8 cellular contexts compared by ENCODE assay signal in the genomic region with DNA sequence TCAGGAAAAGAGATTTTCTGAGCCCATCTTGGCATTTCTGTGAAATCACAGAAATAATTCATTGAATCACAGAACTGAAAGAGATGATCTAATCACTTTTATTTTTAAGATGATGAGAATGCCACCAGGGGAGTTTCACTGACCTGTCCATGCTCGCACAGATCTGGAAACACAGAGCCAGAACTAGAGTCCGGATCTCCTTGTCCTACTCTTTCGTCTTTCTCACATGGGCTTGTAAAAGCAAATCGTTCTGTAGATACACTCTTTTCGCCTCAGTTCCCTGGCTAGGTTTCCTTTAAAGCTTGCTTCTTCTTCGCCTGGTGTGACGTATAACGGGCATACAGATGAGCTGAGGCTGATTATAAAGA.
A peak's percentile ranks its signal among the peaks of the same experiment; 100 is the strongest.
DNase-seq lines count a peak whose midpoint lies in the region; ATAC-seq lines count a peak whose summit lies in the region.

No MANE protein-coding gene starts in this region.

- DNase-seq in epithelial cell of prostate (ENCODE audit: low read depth, low spot score) (no peak), NCI-H82 treated with DMSO at 0.1 percent for 48 hours (lab: John Stamatoyannopoulos, UW; ENCODE audit: unreplicated experiment) (no peak), NK-92 (lab: John Stamatoyannopoulos, UW; ENCODE audit: unreplicated experiment) (no peak), CD1c-positive myeloid dendritic cell (ENCODE audit: extremely low spot score) (no peak)
- no peak for DNase-seq in stimulated activated effector memory CD8-positive, alpha-beta T cell treated with anti-CD3 and anti-CD28 coated beads, Interleukin-12 subunit alpha, Interleukin-12 subunit beta, amount 100 ng/mL, for 72 hours (ENCODE audit: low spot score in 2 of 2)
- DNase-seq in activated naive CD4-positive, alpha-beta T cell treated with anti-CD3 and anti-CD28 coated beads, Interleukin-2, amount 50 U/mL, for 16 hours = no peak

- peaks cover 30% of the 10 kb centered on the region for H3K4me1 Mint-ChIP-seq in stimulated activated effector memory CD8-positive, alpha-beta T cell treated with anti-CD3 and anti-CD28 coated beads, Interleukin-12 subunit alpha, Interleukin-12 subunit beta, amount 100 ng/mL, for 72 hours

- H3K4me3 Mint-ChIP-seq in stimulated activated effector memory CD8-positive, alpha-beta T cell treated with anti-CD3 and anti-CD28 coated beads, Interleukin-12 subunit alpha, Interleukin-12 subunit beta, amount 100 ng/mL, for 72 hours = peak overlapping the region; percentile 13

- no peak overlapping the region for H3K27ac Mint-ChIP-seq in stimulated activated effector memory CD8-positive, alpha-beta T cell treated with anti-CD3 and anti-CD28 coated beads, Interleukin-12 subunit alpha, Interleukin-12 subunit beta, amount 100 ng/mL, for 72 hours

- H3K27ac ChIP-seq in epithelial cell of prostate = peak overlapping the region; percentile 72

- ATAC-seq in GM19397 (IDR thresholded peaks at IDR 0.05; ENCODE audit: unreplicated experiment) (peak; percentile 26), HG03378 (IDR thresholded peaks at IDR 0.05; ENCODE audit: unreplicated experiment) (peak; percentile 40)
- peak; percentile 71 for ATAC-seq in stimulated activated effector memory CD8-positive, alpha-beta T cell treated with anti-CD3 and anti-CD28 coated beads, Interleukin-12 subunit alpha, Interleukin-12 subunit beta, amount 100 ng/mL, for 72 hours

- H3K36me3 Mint-ChIP-seq in stimulated activated effector memory CD8-positive, alpha-beta T cell treated with anti-CD3 and anti-CD28 coated beads, Interleukin-12 subunit alpha, Interleukin-12 subunit beta, amount 100 ng/mL, for 72 hours = no peaks in the 10 kb centered on the region

- no peaks in the 10 kb centered on the region for H3K9me3 Mint-ChIP-seq in stimulated activated effector memory CD8-positive, alpha-beta T cell treated with anti-CD3 and anti-CD28 coated beads, Interleukin-12 subunit alpha, Interleukin-12 subunit beta, amount 100 ng/mL, for 72 hours
